8 cellular contexts compared by ENCODE assay signal in the genomic region with DNA sequence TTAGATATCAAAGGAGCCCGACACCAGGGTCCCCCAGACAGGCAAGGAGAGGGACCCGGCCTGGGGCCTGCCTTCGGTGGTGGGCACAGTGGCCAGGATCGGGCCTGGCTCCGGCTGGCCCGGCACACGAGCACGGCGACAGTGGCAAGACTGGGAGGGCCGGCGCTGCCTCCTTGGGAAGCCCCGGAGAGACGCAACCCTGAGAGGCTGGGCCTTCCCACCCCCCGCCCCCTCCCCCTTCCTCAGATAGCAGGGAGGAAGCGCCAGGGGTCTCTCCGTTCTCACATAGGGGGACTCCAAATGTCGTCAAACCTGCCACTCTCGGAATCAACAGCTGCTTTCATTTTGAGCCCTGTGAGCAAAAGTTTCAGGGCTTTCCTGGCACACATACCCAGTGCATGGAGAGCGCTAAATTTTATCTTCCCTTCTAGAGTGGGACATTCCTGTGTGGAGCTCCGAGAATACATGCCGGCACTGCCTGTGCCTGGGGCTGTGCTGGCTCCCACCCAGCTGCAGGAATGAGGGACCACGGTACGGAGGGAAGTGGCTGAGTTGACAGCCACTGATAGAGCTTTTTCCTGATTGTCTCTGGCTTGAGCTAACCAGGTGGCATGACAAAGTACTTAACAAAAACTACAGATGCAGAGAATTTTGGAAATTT.
DNase-seq lines count a peak whose midpoint lies in the region; ATAC-seq and TF ChIP-seq lines count a peak whose summit lies in the region.

No MANE protein-coding gene starts in this region.

- WGBS in esophagus, 2 donors, result 1% methylated on average over 23 of the region's 23 CpGs

- DNase-seq in AG08395 (ENCODE audit: low spot score), result peak; percentile 38
- peak; percentile 49 for DNase-seq in myocyte (ENCODE audit: low read depth)
- no peak for DNase-seq in RKO (ENCODE audit: low spot score)

- H3K4me3 ChIP-seq in WI38 (ENCODE audit: low read depth, low read length), result peak overlapping the region; percentile 68
- peak overlapping the region; percentile 75 to 76 for H3K4me3 ChIP-seq in esophagus (ENCODE audit: low read depth in 1 of 2, low read length in 2 of 2)

- ATAC-seq in GM18867 (IDR thresholded peaks at IDR 0.05; ENCODE audit: unreplicated experiment), result peak; percentile 32
- peak; percentile 24 for ATAC-seq in HG03097 (IDR thresholded peaks at IDR 0.05; ENCODE audit: low FRiP score, unreplicated experiment)
- no peak for ATAC-seq in HG03159 (IDR thresholded peaks at IDR 0.05; ENCODE audit: unreplicated experiment)

- peaks cover 0 to 2% of the 10 kb centered on the region in 2 donors for H3K4me1 ChIP-seq in esophagus (ENCODE audit: control insufficient read depth in 2 of 2, insufficient read depth in 2 of 2, low read length in 1 of 2)

- H3K9me3 ChIP-seq in esophagus (ENCODE audit: control insufficient read depth in 2 of 2, insufficient read depth in 1 of 2, low read depth in 1 of 2, low read length in 1 of 2), result no peaks in the 10 kb centered on the region

- peak overlapping the region; percentile 62 to 67 for H3K27ac ChIP-seq in esophagus (ENCODE audit: low read depth in 2 of 2, low read length in 1 of 2)

- H3K27me3 ChIP-seq in esophagus (ENCODE audit: control insufficient read depth in 1 of 2, insufficient read depth in 2 of 2, low read length in 2 of 2), result no peaks in the 10 kb centered on the region

- no peaks in the 10 kb centered on the region for H3K36me3 ChIP-seq in esophagus (ENCODE audit: control insufficient read depth in 2 of 2, insufficient read depth in 2 of 2, low read length in 1 of 2)

- no peak for TF ChIP-seq CTCF in WI38 (IDR thresholded peaks at IDR 0.05; ENCODE audit: low read depth, low read length)
